In genomic region chr4:73875401-73875800, GRCh38 we compare ENCODE assay signal across 17 cellular contexts. TPM values are rescaled to one million over a fixed set of nuclear protein-coding genes. Genes with fewer than 3 reads are reported as not detected.
DNase-seq lines count a peak whose midpoint lies in the region; TF ChIP-seq lines count a peak whose summit lies in the region.
"Had no signal": no experiment of that assay in that cellular context is flagged by ENCODE, and none has a peak within 500 bp of the region (broad histone marks: within the 10 kb centered on the region; RNA-seq: fewer than 3 reads in every experiment).

No MANE protein-coding gene starts in this region.

- no peak overlapping the region for H3K4me2 ChIP-seq in smooth muscle cell
- H3K4me2 ChIP-seq: GM23338 had no signal

- H3K27ac ChIP-seq in HL-60 (replicated peaks) (peak overlapping the region; percentile 53), smooth muscle cell (ENCODE audit: low read depth) (peak overlapping the region; percentile 6), brain microvascular endothelial cell (no peak overlapping the region)

- no peaks in the 10 kb centered on the region for H3K79me2 ChIP-seq in smooth muscle cell (ENCODE audit: low read depth)

- H2AFZ ChIP-seq in smooth muscle cell (ENCODE audit: low read depth): no peak overlapping the region
- H2AFZ ChIP-seq: GM23338 had no signal

- WGBS in smooth muscle cell (ENCODE audit: low lambda C conversion rate): 93% methylated on average over 1 of the region's 1 CpG

- H4K20me1 ChIP-seq in smooth muscle cell (ENCODE audit: low read depth): no peaks in the 10 kb centered on the region

- no peaks in the 10 kb centered on the region for H3K27me3 ChIP-seq in HL-60 (ENCODE audit: insufficient read depth, poor library complexity, severe bottlenecking)
- no peaks in the 10 kb centered on the region for H3K27me3 ChIP-seq in adipocyte (replicated peaks; ENCODE audit: control insufficient read depth, insufficient read depth, low read length)
- peaks cover 23% of the 10 kb centered on the region for H3K27me3 ChIP-seq in smooth muscle cell (ENCODE audit: low read depth)
- no peaks in the 10 kb centered on the region for H3K27me3 ChIP-seq in brain microvascular endothelial cell (replicated peaks)
- H3K27me3 ChIP-seq: BE2C had no signal

- TF ChIP-seq CTCF in HL-60 (IDR thresholded peaks at IDR 0.05; ENCODE audit: insufficient read depth, low read length): no peak
- no peak for TF ChIP-seq CTCF in smooth muscle cell (IDR thresholded peaks at IDR 0.05; ENCODE audit: borderline replicate concordance, insufficient read depth, poor library complexity, severe bottlenecking)
- TF ChIP-seq CTCF in brain microvascular endothelial cell (IDR thresholded peaks at IDR 0.05; ENCODE audit: low read depth, low read length, missing control alignments): no peak

- H3K9ac ChIP-seq in adipocyte (ENCODE audit: low read length): no peak overlapping the region
- H3K9ac ChIP-seq in smooth muscle cell (ENCODE audit: low read depth): no peak overlapping the region

- H3K4me3 ChIP-seq in HL-60 (replicated peaks; ENCODE audit: insufficient read depth, low read length) (no peak overlapping the region), adipocyte (ENCODE audit: low read length) (no peak overlapping the region), smooth muscle cell (no peak overlapping the region), brain microvascular endothelial cell (ENCODE audit: low read depth, low read length) (no peak overlapping the region)
- H3K4me3 ChIP-seq: GM23338 had no signal

- in situ Hi-C loops in brain microvascular endothelial cell (cut with HindIII; ENCODE audit: low pct_ligation_motif_present, low sequenced_read_pairs): no loop called here

- no peaks in the 10 kb centered on the region for H3K36me3 ChIP-seq in adipocyte (ENCODE audit: control insufficient read depth, insufficient read depth, low read length, severe bottlenecking)
- no peaks in the 10 kb centered on the region for H3K36me3 ChIP-seq in smooth muscle cell (ENCODE audit: low read depth)
- no peaks in the 10 kb centered on the region for H3K36me3 ChIP-seq in brain microvascular endothelial cell (replicated peaks)
- H3K36me3 ChIP-seq: BE2C had no signal

- H3K4me1 ChIP-seq in adipocyte (ENCODE audit: control insufficient read depth, insufficient read depth, low read length) (peaks cover 23% of the 10 kb centered on the region), smooth muscle cell (ENCODE audit: low read depth) (no peaks in the 10 kb centered on the region)
- H3K4me1 ChIP-seq: BE2C, Caco-2 had no signal

- DNase-seq in HL-60 (ENCODE audit: low read depth in 1 of 2, low spot score in 1 of 2) (no peak), adipocyte (ENCODE audit: low read depth) (peak; percentile 54), iris pigment epithelial cell (ENCODE audit: low read depth) (peak; percentile 45), smooth muscle cell (lab: John Stamatoyannopoulos, UW; ENCODE audit: unreplicated experiment) (no peak), glomerular visceral epithelial cell (ENCODE audit: extremely low spot score) (no peak), brain microvascular endothelial cell (no peak)
- DNase-seq in effector CD8-positive, alpha-beta T cell (lab: John Stamatoyannopoulos, UW): no peak
- no peak for DNase-seq in activated CD4-positive, CD25-positive, alpha-beta regulatory T cell (lab: John Stamatoyannopoulos, UW)
- DNase-seq: ACHN; BE2C; C1 segment of cervical spinal cord; Caco-2; CD4-positive, alpha-beta T cell; HCEC 1CT had no signal

- no peaks in the 10 kb centered on the region for H3K9me3 ChIP-seq in adipocyte (ENCODE audit: control insufficient read depth, low read length)
- H3K9me3 ChIP-seq in smooth muscle cell (replicated peaks; ENCODE audit: low read depth): no peaks in the 10 kb centered on the region
- H3K9me3 ChIP-seq: BE2C, Caco-2 had no signal

- H3F3A ChIP-seq in smooth muscle cell (ENCODE audit: low read depth): no peaks in the 10 kb centered on the region

RNA-seq across cellular contexts. Expression of gene CXCL1, which starts 6.2 kb away (rescaled TPM):
- 6.4 and 20.9 TPM in 2 replicates for total RNA-seq in smooth muscle cell
- 23.2 and 39.7 TPM in 2 replicates for polyA plus RNA-seq in smooth muscle cell
- total RNA-seq: A172; Caco-2; CD4-positive, alpha-beta T cell; HT1080 had no signal

RNA-seq across cellular contexts. Expression of gene PF4V1, which starts 22.3 kb away (rescaled TPM):
- total RNA-seq in smooth muscle cell: not detected in 2 replicates
- polyA plus RNA-seq in smooth muscle cell: 0.35 TPM in 1 of 2 replicates, not detected in the other
- total RNA-seq: A172; Caco-2; CD4-positive, alpha-beta T cell; HT1080 had no signal
- polyA plus RNA-seq: GM23338 had no signal

RNA-seq across cellular contexts. Expression of gene CXCL6, which starts 38.9 kb away (rescaled TPM):
- total RNA-seq in smooth muscle cell: 24.1 and 31.7 TPM in 2 replicates
- polyA plus RNA-seq in smooth muscle cell: 24.4 and 30.6 TPM in 2 replicates
- total RNA-seq: A172; Caco-2; CD4-positive, alpha-beta T cell; HT1080 had no signal

Comparison
In these comparisons a context has a peak if more than half of its experiments do, and no peak if none do; other contexts are left out.
1. DNase-seq: peak in adipocyte (single experiment) and iris pigment epithelial cell (single experiment); none in HL-60 (0 of 2), smooth muscle cell (single experiment), glomerular visceral epithelial cell (single experiment), effector CD8-positive, alpha-beta T cell (single experiment), brain microvascular endothelial cell (single experiment) and activated CD4-positive, CD25-positive, alpha-beta regulatory T cell (0 of 4).